8 cellular contexts compared by ENCODE assay signal in genomic region chr17:9575381-9576072, GRCh38. TPM values are rescaled to one million over a fixed set of nuclear protein-coding genes. Genes with fewer than 3 reads are reported as not detected.
DNase-seq lines count a peak whose midpoint lies in the region; ATAC-seq, FAIRE-seq and TF ChIP-seq lines count a peak whose summit lies in the region.

Gene STX8, minus strand, starts transcription at chr17:9575820. Its CDS starts 12 bp downstream, at chr17:9575808.

- TF ChIP-seq CTCF in keratinocyte (optimal IDR thresholded peaks at IDR 0.05 in 1 of 3, IDR thresholded peaks at IDR 0.05 in 1 of 3, conservative IDR thresholded peaks at IDR 0.05 in 1 of 3; ENCODE audit: extremely low read depth in 1 of 3, insufficient read depth in 2 of 3, low read length in 3 of 3) = peak in 1 of 3 experiments; percentile 16

- H3K4me3 Mint-ChIP-seq in central memory CD8-positive, alpha-beta T cell = peak within 1 kb of the TSS; percentile 97

- peak within 1 kb of the TSS; percentile 85 to 98 (median 88) for H3K4me3 ChIP-seq in keratinocyte (ENCODE audit: control insufficient read depth in 2 of 3, extremely low read depth in 1 of 3, insufficient read depth in 2 of 3, low read depth in 1 of 3, low read length in 3 of 3)

- H4K20me1 ChIP-seq in keratinocyte (ENCODE audit: control insufficient read depth, extremely low read depth, insufficient read depth, low read length) = no peaks in the 10 kb centered on the region

- dilution Hi-C loops in keratinocyte (cut with MboI; ENCODE audit: extremely low pct_ligation_motif_present, low sequenced_read_pairs) = no loop called here

- H3K79me2 ChIP-seq in keratinocyte (ENCODE audit: control insufficient read depth, insufficient read depth, low read length) = peaks cover 6% of the 10 kb centered on the region

- H3K9me3 Mint-ChIP-seq in central memory CD8-positive, alpha-beta T cell = no peaks in the 10 kb centered on the region

- peak within 1 kb of the TSS; percentile 60 for H3K27ac ChIP-seq in keratinocyte (ENCODE audit: control insufficient read depth, insufficient read depth, low read length)

- H3K36me3 Mint-ChIP-seq in central memory CD8-positive, alpha-beta T cell (ENCODE audit: insufficient read depth) = peaks cover 17% of the 10 kb centered on the region

- H3K4me1 Mint-ChIP-seq in central memory CD8-positive, alpha-beta T cell = peaks cover 41% of the 10 kb centered on the region

- peak; percentile 32 for FAIRE-seq in keratinocyte (lab: Jason Lieb, UNC)

- ATAC-seq in HG02973 (IDR thresholded peaks at IDR 0.05; ENCODE audit: unreplicated experiment) = peak; percentile 62
- ATAC-seq in activated CD4-positive, CD25-positive, alpha-beta regulatory T cell treated with anti-CD3 and anti-CD28 coated beads, Interleukin-2, amount 50 U/mL, for 24 hours = peak; percentile 71 to 74
- peak; percentile 52 for ATAC-seq in central memory CD8-positive, alpha-beta T cell (replicated peaks; ENCODE audit: extremely low read depth, poor library complexity, severe bottlenecking)

- no peaks in the 10 kb centered on the region for H3K36me3 ChIP-seq in keratinocyte (ENCODE audit: control insufficient read depth in 2 of 2, extremely low read depth in 1 of 2, insufficient read depth in 2 of 2, low read length in 2 of 2)

- H3K27me3 Mint-ChIP-seq in central memory CD8-positive, alpha-beta T cell = no peaks in the 10 kb centered on the region

- peak within 1 kb of the TSS; percentile 96 for H2AFZ ChIP-seq in keratinocyte (ENCODE audit: control insufficient read depth, low read length)

- H3K9me1 ChIP-seq in keratinocyte (ENCODE audit: control insufficient read depth, extremely low read depth, insufficient read depth, low read length) = no peaks in the 10 kb centered on the region

- no peaks in the 10 kb centered on the region for H3K27me3 ChIP-seq in keratinocyte (ENCODE audit: control insufficient read depth, extremely low read depth, insufficient read depth, low read length)

- H3K4me2 ChIP-seq in keratinocyte (ENCODE audit: control insufficient read depth, extremely low read depth, insufficient read depth, low read depth, low read length) = peak within 1 kb of the TSS; percentile 84

- DNase-seq in NCI-H2081 (lab: John Stamatoyannopoulos, UW) = peak; percentile 68 to 81
- DNase-seq in NCI-H2081 treated with DMSO at 0.1 percent for 48 hours (lab: John Stamatoyannopoulos, UW) = no peak
- DNase-seq in NCI-H345 (lab: John Stamatoyannopoulos, UW) = peak; percentile 80
- peak; percentile 34 to 53 for DNase-seq in central memory CD8-positive, alpha-beta T cell (ENCODE audit: low spot score in 2 of 2)
- peak; percentile 30 for DNase-seq in keratinocyte (ENCODE audit: low read depth, low spot score)
- peak; percentile 50 to 74 for DNase-seq in stimulated activated CD4-positive, alpha-beta T cell treated with anti-CD3 and anti-CD28 coated beads, Interleukin-15, amount 100 ng/mL, for 1 hour (ENCODE audit: low read depth in 1 of 2, low spot score in 1 of 2)

- peaks cover 9% of the 10 kb centered on the region for H3K4me1 ChIP-seq in keratinocyte (ENCODE audit: control insufficient read depth, extremely low read depth, insufficient read depth, low read length)

- peak within 1 kb of the TSS; percentile 79 for H3K9ac ChIP-seq in keratinocyte (ENCODE audit: control insufficient read depth, extremely low read depth, insufficient read depth, low read length)

- H3K27ac Mint-ChIP-seq in central memory CD8-positive, alpha-beta T cell (ENCODE audit: low read depth) = peak within 1 kb of the TSS; percentile 94

- no peaks in the 10 kb centered on the region for H3K9me3 ChIP-seq in keratinocyte (ENCODE audit: control insufficient read depth, low read depth, low read length)

RNA-seq across cellular contexts. Expression of gene STX8, which starts in this region (rescaled TPM):
- polyA plus RNA-seq in keratinocyte = 74.0 to 90.3 TPM (median 89.5 TPM) in 3 replicates
- polyA plus RNA-seq in keratinocyte (2011; ENCODE audit: low read depth) = 35.4 TPM
- polyA plus RNA-seq in keratinocyte (2011; cell fraction: cytosol; rRNA removed) = 95.1 and 113 TPM in 2 replicates
- 31.7 and 37.0 TPM in 2 replicates for polyA plus RNA-seq in keratinocyte (2011; cell fraction: nucleus; rRNA removed)
- 73.2 and 118 TPM in 2 replicates for polyA plus RNA-seq in keratinocyte (2012; ENCODE audit: low replicate concordance)
- polyA minus RNA-seq in keratinocyte = 21.0 to 67.3 TPM (median 33.5 TPM) in 3 replicates
- polyA minus RNA-seq in keratinocyte (2011; cell fraction: cytosol; rRNA and poly(A)+ RNA removed) = 34.5 TPM
- 13.7 and 33.7 TPM in 2 replicates for polyA minus RNA-seq in keratinocyte (2011; cell fraction: nucleus; rRNA and poly(A)+ RNA removed)
